Comparison of ENCODE assay signal across 14 cellular contexts in genomic region chr3:169243122-169243521, GRCh38.
DNase-seq lines count a peak whose midpoint lies in the region; ATAC-seq and TF ChIP-seq lines count a peak whose summit lies in the region.
"Had no signal": no experiment of that assay in that cellular context is flagged by ENCODE, and none has a peak within 500 bp of the region (broad histone marks: within the 10 kb centered on the region; RNA-seq: fewer than 3 reads in every experiment).

No MANE protein-coding gene starts in this region.

- TF ChIP-seq CTCF in WI38 (IDR thresholded peaks at IDR 0.05; ENCODE audit: low read depth, low read length) (no peak), left ventricle myocardium inferior (IDR thresholded peaks at IDR 0.05; ENCODE audit: borderline replicate concordance) (no peak)

- peaks cover 32% of the 10 kb centered on the region for H3K4me1 ChIP-seq in left ventricle myocardium inferior

- ATAC-seq in GM18868 (IDR thresholded peaks at IDR 0.05; ENCODE audit: unreplicated experiment) (no peak), GM21390 (IDR thresholded peaks at IDR 0.05; ENCODE audit: unreplicated experiment) (no peak)
- ATAC-seq: GM12878 had no signal

- peaks cover 12% of the 10 kb centered on the region for H3K27me3 ChIP-seq in left ventricle myocardium inferior (ENCODE audit: low read depth)

- H3K27ac ChIP-seq in left ventricle myocardium inferior (replicated peaks), result peak overlapping the region; percentile 84
- H3K27ac ChIP-seq: neutrophil had no signal

- H3K4me3 ChIP-seq in WI38 (ENCODE audit: low read depth, low read length), result peak overlapping the region; percentile 63
- H3K4me3 ChIP-seq in left ventricle myocardium inferior, result peak overlapping the region; percentile 62
- H3K4me3 ChIP-seq: GM12878 had no signal

- no peaks in the 10 kb centered on the region for H3K9me3 ChIP-seq in left ventricle myocardium inferior (replicated peaks)
- H3K9me3 ChIP-seq: neutrophil had no signal

- DNase-seq in HT1080 (ENCODE audit: low read depth) (peak; percentile 61), left ventricle myocardium inferior (no peak), renal cortical epithelial cell (ENCODE audit: low read depth) (peak; percentile 53), NAMALWA (ENCODE audit: low spot score) (no peak)
- no peak for DNase-seq in stimulated activated CD4-positive, alpha-beta T cell treated with anti-CD3 and anti-CD28 coated beads, Interleukin-2, amount 100 ng/mL, for 24 hours
- DNase-seq: activated CD4-positive, alpha-beta T cell treated with anti-CD3 and anti-CD28 coated beads, Interleukin-2, amount 50 U/mL, for 1 hour; activated naive CD4-positive, alpha-beta T cell treated with anti-CD3 and anti-CD28 coated beads, Interleukin-2, amount 50 U/mL, for 16 hours; NCI-H524 treated with DMSO at 0.1 percent for 48 hours; stimulated activated CD4-positive, alpha-beta T cell treated with anti-CD3 and anti-CD28 coated beads, Interleukin-4, amount 100 ng/mL, for 24 hours had no signal

- intact Hi-C loops in left ventricle myocardium inferior (cut with micrococcal nuclease), result no loop called here

- no peaks in the 10 kb centered on the region for H3K36me3 ChIP-seq in left ventricle myocardium inferior
- H3K36me3 ChIP-seq: neutrophil had no signal

Comparison
In these comparisons a context has a peak if more than half of its experiments do, and no peak if none do; other contexts are left out.
1. DNase-seq: peak in HT1080 (single experiment) and renal cortical epithelial cell (single experiment); none in left ventricle myocardium inferior (single experiment), stimulated activated CD4-positive, alpha-beta T cell treated with anti-CD3 and anti-CD28 coated beads, Interleukin-2, amount 100 ng/mL, for 24 hours (0 of 2) and NAMALWA (single experiment).